Comparison of ENCODE assay signal across 20 cellular contexts in the genomic region with DNA sequence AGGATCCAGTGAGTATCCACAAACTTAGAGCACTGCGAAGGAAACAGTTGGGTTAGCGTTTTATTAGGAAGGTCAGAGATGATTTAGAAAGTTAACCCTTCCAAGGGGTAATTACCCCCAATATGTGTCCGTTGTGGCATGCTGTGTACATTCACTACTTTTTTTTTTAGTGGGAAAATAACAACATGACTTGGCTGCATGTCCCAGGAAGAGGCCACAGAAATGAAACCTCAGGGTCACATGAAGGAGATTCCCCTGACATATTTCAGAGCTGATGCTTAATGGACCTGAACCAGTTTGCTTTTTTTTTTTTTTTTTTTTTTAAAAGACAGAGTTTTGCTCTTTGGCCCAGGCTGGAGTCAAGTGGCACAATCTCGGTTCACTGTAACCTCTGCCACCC.
DNase-seq lines count a peak whose midpoint lies in the region; ATAC-seq and TF ChIP-seq lines count a peak whose summit lies in the region.
"Had no signal": no experiment of that assay in that cellular context is flagged by ENCODE, and none has a peak within 500 bp of the region (broad histone marks: within the 10 kb centered on the region; RNA-seq: fewer than 3 reads in every experiment).

No MANE protein-coding gene starts in this region.

- H3K9me3 ChIP-seq in adrenal gland (replicated peaks in 1 of 3) = no peaks in the 10 kb centered on the region

- H3K36me3 Mint-ChIP-seq in mesothelial cell of epicardium = no peaks in the 10 kb centered on the region
- peaks cover 18% of the 10 kb centered on the region for H3K36me3 Mint-ChIP-seq in activated T-helper 1 cell treated with anti-CD3 and anti-CD28 coated beads, Interleukin-12 subunit alpha, Interleukin-12 subunit beta, Interleukin-2, Interleukin-4 antibody, amounts not matched to agents 30 ng/mL and 10 ng/mL and 1 ng/mL, durations not matched to agents 14 hours and 24 hours and 36 hours (ENCODE audit: low read depth)
- H3K36me3 Mint-ChIP-seq: activated naive CD4-positive, alpha-beta T cell treated with anti-CD3 and anti-CD28 coated beads, Interleukin-2, amount 50 U/mL, for 24 hours had no signal

- TF ChIP-seq CTCF in adrenal gland (IDR thresholded peaks at IDR 0.05) (no peak), mesothelial cell of epicardium (IDR thresholded peaks at IDR 0.05; ENCODE audit: unreplicated experiment) (no peak)

- peak; percentile 41 for ATAC-seq in GM18861 (IDR thresholded peaks at IDR 0.05; ENCODE audit: unreplicated experiment)
- no peak for ATAC-seq in GM18517 (IDR thresholded peaks at IDR 0.05; ENCODE audit: unreplicated experiment)
- ATAC-seq in HG02763 (IDR thresholded peaks at IDR 0.05; ENCODE audit: unreplicated experiment) = no peak
- ATAC-seq: GM23338, left ventricle myocardium superior had no signal

- H3K4me3 ChIP-seq in adrenal gland = no peak overlapping the region
- H3K4me3 ChIP-seq: GM23338 had no signal

- H3K4me1 Mint-ChIP-seq in mesothelial cell of epicardium = peaks cover 41% of the 10 kb centered on the region
- peaks cover 71% of the 10 kb centered on the region for H3K4me1 Mint-ChIP-seq in activated T-helper 1 cell treated with anti-CD3 and anti-CD28 coated beads, Interleukin-12 subunit alpha, Interleukin-12 subunit beta, Interleukin-2, Interleukin-4 antibody, amounts not matched to agents 30 ng/mL and 10 ng/mL and 1 ng/mL, durations not matched to agents 14 hours and 24 hours and 36 hours (ENCODE audit: low read depth)

- peak overlapping the region; percentile 34 for H3K27ac Mint-ChIP-seq in mesothelial cell of epicardium
- H3K27ac Mint-ChIP-seq in activated T-helper 1 cell treated with anti-CD3 and anti-CD28 coated beads, Interleukin-12 subunit alpha, Interleukin-12 subunit beta, Interleukin-2, Interleukin-4 antibody, amounts not matched to agents 30 ng/mL and 10 ng/mL and 1 ng/mL, durations not matched to agents 14 hours and 24 hours and 36 hours = no peak overlapping the region
- H3K27ac Mint-ChIP-seq: GM23338 had no signal

- DNase-seq in AG08395 (ENCODE audit: low spot score) = peak; percentile 27
- DNase-seq in adrenal gland = no peak
- no peak for DNase-seq in mesothelial cell of epicardium (ENCODE audit: low spot score in 2 of 2, unreplicated experiment in 2 of 2)
- DNase-seq in activated T-helper 1 cell treated with anti-CD3 and anti-CD28 coated beads, Interleukin-12 subunit alpha, Interleukin-12 subunit beta, Interleukin-2, Interleukin-4 antibody, amounts not matched to agents 30 ng/mL and 10 ng/mL and 1 ng/mL, durations not matched to agents 14 hours and 24 hours and 36 hours (ENCODE audit: low spot score) = no peak
- no peak for DNase-seq in C1 segment of cervical spinal cord (lab: John Stamatoyannopoulos, UW)
- DNase-seq: activated CD4-positive, CD25-positive, alpha-beta regulatory T cell; DMS153; foreskin fibroblast; left ventricle myocardium superior; NCI-H1048; NCI-H526 treated with DMSO at 0.1 percent for 48 hours; posterior cingulate gyrus; RPMI8226; stimulated activated CD4-positive, alpha-beta T cell treated with anti-CD3 and anti-CD28 coated beads, Interleukin-12 subunit alpha, Interleukin-12 subunit beta, amount 100 ng/mL, for 4 hours had no signal

- peaks cover 4% of the 10 kb centered on the region for H3K27me3 Mint-ChIP-seq in mesothelial cell of epicardium (ENCODE audit: low read depth)
- H3K27me3 Mint-ChIP-seq in activated T-helper 1 cell treated with anti-CD3 and anti-CD28 coated beads, Interleukin-12 subunit alpha, Interleukin-12 subunit beta, Interleukin-2, Interleukin-4 antibody, amounts not matched to agents 30 ng/mL and 10 ng/mL and 1 ng/mL, durations not matched to agents 14 hours and 24 hours and 36 hours (ENCODE audit: insufficient read depth) = no peaks in the 10 kb centered on the region
- H3K27me3 Mint-ChIP-seq: activated naive CD4-positive, alpha-beta T cell treated with anti-CD3 and anti-CD28 coated beads, Interleukin-2, amount 50 U/mL, for 24 hours; stimulated activated naive CD8-positive, alpha-beta T cell treated with anti-CD3 and anti-CD28 coated beads, Interleukin-15, Interleukin-2, amounts not matched to agents 100 ng/mL and 50 ng/mL, for 24 hours had no signal

- H3K27ac ChIP-seq in adrenal gland = peak overlapping the region in 3 of 5 donors; percentile 2 to 40 (median 18)

- no peaks in the 10 kb centered on the region for H3K27me3 ChIP-seq in adrenal gland

- no peaks in the 10 kb centered on the region for H3K36me3 ChIP-seq in adrenal gland (replicated peaks in 1 of 2)

- H3K4me3 Mint-ChIP-seq in mesothelial cell of epicardium = no peak overlapping the region
- H3K4me3 Mint-ChIP-seq in activated T-helper 1 cell treated with anti-CD3 and anti-CD28 coated beads, Interleukin-12 subunit alpha, Interleukin-12 subunit beta, Interleukin-2, Interleukin-4 antibody, amounts not matched to agents 30 ng/mL and 10 ng/mL and 1 ng/mL, durations not matched to agents 14 hours and 24 hours and 36 hours = no peak overlapping the region
- H3K4me3 Mint-ChIP-seq: activated naive CD4-positive, alpha-beta T cell treated with anti-CD3 and anti-CD28 coated beads, Interleukin-2, amount 50 U/mL, for 24 hours; stimulated activated naive CD8-positive, alpha-beta T cell treated with anti-CD3 and anti-CD28 coated beads, Interleukin-15, Interleukin-2, amounts not matched to agents 100 ng/mL and 50 ng/mL, for 24 hours had no signal

- no peak for TF ChIP-seq POLR2A in adrenal gland (IDR thresholded peaks at IDR 0.05)

- WGBS in adrenal gland, 4 donors = 29 to 51% (median 39%) methylated on average over 4 of the region's 4 CpGs

- intact Hi-C loops in adrenal gland (cut with DNase I) = no loop called here
- intact Hi-C loops in activated T-helper 1 cell treated with anti-CD3 and anti-CD28 coated beads, Interleukin-12 subunit alpha, Interleukin-12 subunit beta, Interleukin-2, Interleukin-4 antibody, amounts not matched to agents 30 ng/mL and 10 ng/mL and 1 ng/mL, durations not matched to agents 14 hours and 24 hours and 36 hours (cut with micrococcal nuclease) = loop anchor here (5.0 kb wide), 1 partner anchor 97 kb away; no protein-coding TSS in a partner anchor

- H3K9me3 Mint-ChIP-seq in mesothelial cell of epicardium = no peaks in the 10 kb centered on the region
- no peaks in the 10 kb centered on the region for H3K9me3 Mint-ChIP-seq in activated T-helper 1 cell treated with anti-CD3 and anti-CD28 coated beads, Interleukin-12 subunit alpha, Interleukin-12 subunit beta, Interleukin-2, Interleukin-4 antibody, amounts not matched to agents 30 ng/mL and 10 ng/mL and 1 ng/mL, durations not matched to agents 14 hours and 24 hours and 36 hours
- H3K9me3 Mint-ChIP-seq: activated naive CD4-positive, alpha-beta T cell treated with anti-CD3 and anti-CD28 coated beads, Interleukin-2, amount 50 U/mL, for 24 hours; GM23338; stimulated activated naive CD8-positive, alpha-beta T cell treated with anti-CD3 and anti-CD28 coated beads, Interleukin-15, Interleukin-2, amounts not matched to agents 100 ng/mL and 50 ng/mL, for 24 hours had no signal

- H3K4me1 ChIP-seq in adrenal gland (replicated peaks in 1 of 2) = peaks cover 20 to 64% of the 10 kb centered on the region in 2 donors
